Comparison of ENCODE assay signal across 17 cellular contexts in the genomic region with DNA sequence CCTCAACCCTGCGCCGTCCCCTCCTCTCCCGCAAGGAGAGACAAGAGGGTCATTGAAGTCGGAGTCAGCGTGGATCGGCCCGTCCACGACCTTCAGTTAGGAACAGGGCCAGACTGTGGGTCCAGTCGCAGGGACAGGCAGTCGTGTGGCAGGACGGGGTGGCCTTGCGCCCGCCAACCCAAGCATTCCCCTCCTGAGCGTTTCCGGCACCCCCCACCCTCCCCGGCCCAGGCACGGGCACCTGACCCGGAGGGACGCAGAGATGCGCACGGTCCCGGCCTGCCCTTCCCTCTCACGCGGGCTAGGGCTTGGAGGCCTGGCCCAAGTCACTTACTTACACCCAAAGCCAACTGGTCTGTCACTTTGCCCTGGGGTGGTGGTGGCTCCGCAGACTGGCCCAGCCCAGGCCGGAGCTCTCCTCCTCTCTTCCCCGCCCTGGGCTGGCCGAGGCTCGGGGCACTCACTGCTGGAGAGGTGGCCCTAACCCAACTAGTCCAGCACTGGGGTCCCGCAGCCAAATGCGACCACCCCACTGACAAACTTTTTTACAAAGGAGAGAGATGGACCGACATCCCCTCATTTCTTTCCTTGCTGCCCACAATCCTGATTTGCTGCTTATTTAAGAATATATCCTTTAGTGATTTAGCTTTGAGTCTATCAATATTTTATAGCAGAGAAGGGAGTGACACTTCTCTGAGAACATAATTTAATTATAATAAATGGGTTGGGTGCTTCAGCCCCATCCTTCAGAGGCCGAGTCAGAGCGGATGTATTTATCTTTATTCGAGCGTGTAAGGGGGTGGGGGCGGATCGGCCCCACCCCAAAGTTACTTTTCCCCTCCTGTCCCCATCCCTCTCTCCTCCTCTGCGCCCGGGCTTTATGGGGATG. TPM values are rescaled to one million over a fixed set of nuclear protein-coding genes. Genes with fewer than 3 reads are reported as not detected.
A peak's percentile ranks its signal among the peaks of the same experiment; 100 is the strongest.
DNase-seq lines count a peak whose midpoint lies in the region; ATAC-seq and TF ChIP-seq lines count a peak whose summit lies in the region.
"Had no signal": no experiment of that assay in that cellular context is flagged by ENCODE, and none has a peak within 500 bp of the region (broad histone marks: within the 10 kb centered on the region; RNA-seq: fewer than 3 reads in every experiment).

No MANE protein-coding gene starts in this region.

- H3K9me3 ChIP-seq in Panc1 (ENCODE audit: control insufficient read depth, insufficient read depth, low read depth, low read length) (no peaks in the 10 kb centered on the region), endodermal cell (ENCODE audit: control insufficient read depth, low read length) (no peaks in the 10 kb centered on the region)
- H3K9me3 ChIP-seq: MG63, upper lobe of right lung had no signal

- H3K36me3 Mint-ChIP-seq in endodermal cell (ENCODE audit: low read depth) (no peaks in the 10 kb centered on the region), neural crest cell (ENCODE audit: low read depth) (peaks cover 3% of the 10 kb centered on the region)

- DNase-seq in ELF-1 (ENCODE audit: low read depth, low spot score): peak; percentile 52
- no peak for DNase-seq in Panc1 (ENCODE audit: low read depth, low spot score)
- DNase-seq in endodermal cell: peak; percentile 80
- no peak for DNase-seq in neural crest cell (ENCODE audit: low read depth, low spot score)
- DNase-seq in amniotic stem cell (lab: John Stamatoyannopoulos, UW): no peak
- DNase-seq in foreskin melanocyte: no peak
- DNase-seq in NCI-H1105 treated with DMSO at 0.1 percent for 48 hours (lab: John Stamatoyannopoulos, UW): no peak
- DNase-seq: activated CD4-positive, alpha-beta T cell treated with anti-CD3 and anti-CD28 coated beads, Interleukin-2, amount 50 U/mL, for 48 hours; activated naive CD4-positive, alpha-beta T cell treated with Interleukin-2 at 50 U/mL for 16 hours; cerebellar nuclear complex; MG63; NCI-H2081 treated with DMSO at 0.1 percent for 48 hours; T-helper 9 cell; upper lobe of right lung had no signal

- H3K36me3 ChIP-seq in Panc1 (ENCODE audit: control insufficient read depth, insufficient read depth, low read length) (no peaks in the 10 kb centered on the region), endodermal cell (ENCODE audit: control insufficient read depth, insufficient read depth, low read length) (no peaks in the 10 kb centered on the region)
- H3K36me3 ChIP-seq: MG63, upper lobe of right lung had no signal

- H3K9me3 Mint-ChIP-seq in endodermal cell: no peaks in the 10 kb centered on the region
- H3K9me3 Mint-ChIP-seq in neural crest cell: no peaks in the 10 kb centered on the region

- H3K27ac Mint-ChIP-seq in endodermal cell (no peak overlapping the region), neural crest cell (ENCODE audit: unreplicated experiment) (no peak overlapping the region)

- ATAC-seq in Panc1 (peak; percentile 36; the same call in 1 of the 2 replicates), esophagus mucosa (no peak)
- ATAC-seq: upper lobe of right lung had no signal

- CTCF ChIA-PET in Panc1 (lab: Charles Lee): no interaction called here

- H3K27me3 ChIP-seq in Panc1 (ENCODE audit: control insufficient read depth, insufficient read depth, low read length): peaks cover 16% of the 10 kb centered on the region
- peaks cover 92% of the 10 kb centered on the region for H3K27me3 ChIP-seq in endodermal cell (ENCODE audit: control insufficient read depth, insufficient read depth, low read length, poor library complexity, severe bottlenecking)

- no peak overlapping the region for H3K9ac ChIP-seq in endodermal cell (ENCODE audit: extremely low read depth, low read length, poor library complexity, severe bottlenecking)

- in situ Hi-C loops in Panc1 (cut with HindIII; ENCODE audit: low pct_unique_long_range_greater_than_20kb, low sequenced_read_pairs): no loop called here

- H3K4me1 Mint-ChIP-seq in endodermal cell: peaks cover 25% of the 10 kb centered on the region
- H3K4me1 Mint-ChIP-seq in neural crest cell: peaks cover 16% of the 10 kb centered on the region

- POLR2A ChIA-PET in Panc1 (lab: Charles Lee): no interaction called here

- 2 to 5% methylated on average over 23 to 35 of the region's 40 CpGs for WGBS in endodermal cell (ENCODE audit: insufficient coverage in 1 of 2, insufficient read length in 1 of 2), 2 experiments

- TF ChIP-seq CTCF in Panc1 (IDR thresholded peaks at IDR 0.05): no peak
- no peak for TF ChIP-seq CTCF in endodermal cell (conservative IDR thresholded peaks at IDR 0.05)
- no peak for TF ChIP-seq CTCF in neural crest cell (conservative IDR thresholded peaks at IDR 0.05)

- H3K27ac ChIP-seq in Panc1 (ENCODE audit: low read length): no peak overlapping the region
- no peak overlapping the region for H3K27ac ChIP-seq in endodermal cell (ENCODE audit: low read depth, low read length)
- H3K27ac ChIP-seq: upper lobe of right lung had no signal

- H3K4me3 ChIP-seq in Panc1 (ENCODE audit: low read depth in 2 of 2, low read length in 2 of 2) (no peak overlapping the region), endodermal cell (ENCODE audit: low read length) (no peak overlapping the region)
- H3K4me3 ChIP-seq: MG63, upper lobe of right lung had no signal

- peaks cover 82% of the 10 kb centered on the region for H3K27me3 Mint-ChIP-seq in endodermal cell (ENCODE audit: insufficient read depth)
- H3K27me3 Mint-ChIP-seq in neural crest cell (ENCODE audit: low read depth): peaks cover 81% of the 10 kb centered on the region

- intact Hi-C loops in Panc1 (cut with micrococcal nuclease; ENCODE audit: unreplicated experiment): no loop called here

- H3K4me1 ChIP-seq in Panc1 (ENCODE audit: control insufficient read depth, insufficient read depth, low read length): peaks cover 4% of the 10 kb centered on the region; the same call in 1 of the 2 replicates
- peaks cover 6% of the 10 kb centered on the region for H3K4me1 ChIP-seq in endodermal cell (ENCODE audit: control insufficient read depth, insufficient read depth, low read length)
- H3K4me1 ChIP-seq: upper lobe of right lung had no signal

- no peak overlapping the region for H3K4me3 Mint-ChIP-seq in endodermal cell
- H3K4me3 Mint-ChIP-seq in neural crest cell: peak overlapping the region; percentile 67

- no TSS peak for BruUV-seq in Panc1 (replicated peaks; lab: Mats Ljungman, UMichigan)

RNA-seq across cellular contexts. Expression of a gene that starts 1.2 kb away (rescaled TPM):
- not detected for total RNA-seq in Panc1 (2021; ENCODE audit: unreplicated experiment)
- polyA plus RNA-seq in Panc1 (2012; ENCODE audit: insufficient read length): not detected
- under 1 TPM in 1 of 2 donors, not detected in 1; 0.13 TPM for total RNA-seq in endodermal cell
- polyA plus RNA-seq in endodermal cell (2013, experiment 1 of 2): 15.6 TPM
- 11.1 TPM for polyA plus RNA-seq in endodermal cell (2013, experiment 2 of 2)
- total RNA-seq in neural crest cell: 2.4 and 2.7 TPM in 2 replicates
- total RNA-seq in esophagus mucosa: not detected
- total RNA-seq: glomerular endothelial cell, HT1080, upper lobe of right lung had no signal

Comparison
In these comparisons a context has a peak if more than half of its experiments do, and no peak if none do; other contexts are left out.
1. DNase-seq: peak in ELF-1 (single experiment) and endodermal cell (single experiment); none in Panc1 (single experiment), neural crest cell (single experiment), amniotic stem cell (single experiment), foreskin melanocyte (single experiment) and NCI-H1105 treated with DMSO at 0.1 percent for 48 hours (single experiment).